In the genomic region with DNA sequence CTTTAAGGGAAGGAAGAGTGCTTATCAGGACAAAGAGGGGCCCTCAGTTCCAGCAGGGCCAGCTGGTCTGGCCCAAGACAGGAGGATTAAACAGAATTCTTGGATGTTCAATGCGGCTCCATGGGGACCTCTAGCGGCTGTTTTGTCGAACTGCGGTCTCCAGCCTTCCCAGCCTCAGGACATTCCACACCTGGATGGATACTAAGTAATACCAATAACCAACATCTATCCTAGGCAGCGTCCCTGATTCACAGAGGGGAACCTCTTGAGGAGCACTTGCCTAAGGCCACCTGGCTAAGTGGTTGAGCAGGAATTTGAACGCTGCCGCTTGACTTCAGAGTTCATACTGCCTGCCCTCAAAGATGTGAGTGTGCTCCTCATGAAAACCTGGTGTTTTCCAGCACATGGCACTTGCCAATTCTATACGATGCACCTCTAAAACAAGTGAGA, we compare ENCODE assay signal across 8 cellular contexts. TPM values are rescaled to one million over a fixed set of nuclear protein-coding genes. Genes with fewer than 3 reads are reported as not detected.
DNase-seq lines count a peak whose midpoint lies in the region; ATAC-seq and TF ChIP-seq lines count a peak whose summit lies in the region.

No MANE protein-coding gene starts in this region.

- H3K9me3 Mint-ChIP-seq in CD4-positive, alpha-beta T cell: no peaks in the 10 kb centered on the region
- no peaks in the 10 kb centered on the region for H3K9me3 Mint-ChIP-seq in T-cell

- H3K27ac Mint-ChIP-seq in CD4-positive, alpha-beta T cell: no peak overlapping the region
- H3K27ac Mint-ChIP-seq in T-cell: no peak overlapping the region

- no peaks in the 10 kb centered on the region for H3K9me3 ChIP-seq in CD4-positive, alpha-beta T cell (ENCODE audit: control insufficient read depth, low read length)
- H3K9me3 ChIP-seq in left ventricle myocardium inferior (replicated peaks): no peaks in the 10 kb centered on the region

- H3K4me3 ChIP-seq in left ventricle myocardium inferior: no peak overlapping the region

- peak in 9 of 10 experiments; percentile 44 to 72 (median 56) for DNase-seq in CD4-positive, alpha-beta T cell
- DNase-seq in NCI-H1105 (lab: John Stamatoyannopoulos, UW) (peak; percentile 40), T-cell (peak in 31 of 34 experiments; percentile 24 to 68 (median 57)), amygdala (lab: John Stamatoyannopoulos, UW) (peak in 42 of 56 donors; percentile 7 to 77 (median 46)), left ventricle myocardium inferior (peak; percentile 56), renal cortical epithelial cell (ENCODE audit: low read depth) (peak; percentile 39)

- H3K4me3 Mint-ChIP-seq in CD4-positive, alpha-beta T cell: no peak overlapping the region
- H3K4me3 Mint-ChIP-seq in T-cell: no peak overlapping the region

- no peaks in the 10 kb centered on the region for H3K4me1 Mint-ChIP-seq in CD4-positive, alpha-beta T cell (ENCODE audit: low read depth)
- peaks cover 0 to 4% (median 3%) of the 10 kb centered on the region in 3 donors for H3K4me1 Mint-ChIP-seq in T-cell

- POLR2A ChIA-PET in CD4-positive, alpha-beta T cell (lab: Charles Lee): interaction anchor here (1.1 to 2.2 kb wide), 5 partner anchors 16 to 266 kb away, joined by 3 to 14 read pairs (median 3); partner anchors contain the start of genes CD247 and CREG1
- POLR2A ChIA-PET in T-cell (lab: Charles Lee): interaction anchor here in 1 of 2 donors (0.6 kb wide), 1 partner anchor 23 kb away, joined by 3 read pairs; no protein-coding TSS in a partner anchor

- CTCF ChIA-PET in CD4-positive, alpha-beta T cell (lab: Charles Lee): interaction anchor here (0.5 to 2.9 kb wide), 27 partner anchors 15 to 266 kb away, joined by 3 to 21 read pairs (median 3); partner anchors contain the start of gene CD247
- CTCF ChIA-PET in T-cell (lab: Charles Lee): interaction anchor here (0.6 to 3.3 kb wide), 35 partner anchors 10 to 625 kb away, joined by 3 to 35 read pairs (median 4); partner anchors contain the start of genes CREG1 (in 2 of the 2) and CD247 (in 1 of the 2)

- intact Hi-C loops in CD4-positive, alpha-beta T cell (cut with DNase I, micrococcal nuclease): loop anchor here (1.0 to 5.0 kb wide), 4 partner anchors 92 to 265 kb away; no protein-coding TSS in a partner anchor
- intact Hi-C loops in left ventricle myocardium inferior (cut with micrococcal nuclease): loop anchor here (10.0 kb wide), 1 partner anchor 269 kb away; no protein-coding TSS in a partner anchor

- H3K27me3 ChIP-seq in CD4-positive, alpha-beta T cell (ENCODE audit: control insufficient read depth, insufficient read depth, low read length): no peaks in the 10 kb centered on the region
- H3K27me3 ChIP-seq in left ventricle myocardium inferior (ENCODE audit: low read depth): no peaks in the 10 kb centered on the region

- no peaks in the 10 kb centered on the region for H3K36me3 ChIP-seq in left ventricle myocardium inferior

- peak; percentile 90 for ATAC-seq in CD4-positive, alpha-beta T cell (ENCODE audit: poor library complexity)
- ATAC-seq in GM21786 (IDR thresholded peaks at IDR 0.05; ENCODE audit: unreplicated experiment) (peak; percentile 65), T-cell (replicated peaks in 1 of 4) (peak; percentile 79 to 81 (median 80)), HG03139 (IDR thresholded peaks at IDR 0.05; ENCODE audit: unreplicated experiment) (no peak)

- H3K4me1 ChIP-seq in left ventricle myocardium inferior: peaks cover 6% of the 10 kb centered on the region

- H3K36me3 Mint-ChIP-seq in CD4-positive, alpha-beta T cell (ENCODE audit: low read depth): no peaks in the 10 kb centered on the region
- H3K36me3 Mint-ChIP-seq in T-cell: no peaks in the 10 kb centered on the region

- no peak overlapping the region for H3K27ac ChIP-seq in CD4-positive, alpha-beta T cell (ENCODE audit: low read depth, low read length)
- no peak overlapping the region for H3K27ac ChIP-seq in left ventricle myocardium inferior (replicated peaks)

- H3K27me3 Mint-ChIP-seq in CD4-positive, alpha-beta T cell: no peaks in the 10 kb centered on the region
- H3K27me3 Mint-ChIP-seq in T-cell: no peaks in the 10 kb centered on the region

- TF ChIP-seq CTCF in CD4-positive, alpha-beta T cell (IDR thresholded peaks at IDR 0.05): peak; percentile 97
- peak; percentile 94 for TF ChIP-seq CTCF in left ventricle myocardium inferior (IDR thresholded peaks at IDR 0.05; ENCODE audit: borderline replicate concordance)

RNA-seq across cellular contexts. Expression of gene CD247, which starts 15.5 kb away (rescaled TPM):
- 100 to 1,000 TPM; 355 to 378 TPM for total RNA-seq in CD4-positive, alpha-beta T cell
- total RNA-seq in T-cell (100 to 1,000 TPM; 324 to 414 (median 385) TPM), left ventricle myocardium inferior (0.82 TPM), renal cortical epithelial cell (not detected in 2 replicates)

RNA-seq across cellular contexts. Expression of gene CREG1, which starts 19.7 kb away (rescaled TPM):
- 10 to 100 TPM; 10.7 to 11.2 TPM for total RNA-seq in CD4-positive, alpha-beta T cell
- total RNA-seq in T-cell (10 to 100 TPM in 3 of 5 donors, 1 to 10 TPM in 2; 9.1 to 13.0 (median 10.9) TPM), left ventricle myocardium inferior (81.3 TPM), renal cortical epithelial cell (31.8 and 70.4 TPM in 2 replicates)

Comparison
In these comparisons a context has a peak if more than half of its experiments do, and no peak if none do; other contexts are left out.
1. RNA of gene CD247, which starts 15.5 kb away (total RNA-seq): 324 to 414 TPM in T-cell and 355 to 378 TPM in CD4-positive, alpha-beta T cell; 0.82 TPM in left ventricle myocardium inferior (single experiment) and not detected in renal cortical epithelial cell; every median in the first group is over 100 times any median in the second.
2. Peak in every context shown above with its lines, with median percentiles within 50 percentile points of each other: DNase-seq.